ENCODE assay signal across 1 cellular context in the genomic region with DNA sequence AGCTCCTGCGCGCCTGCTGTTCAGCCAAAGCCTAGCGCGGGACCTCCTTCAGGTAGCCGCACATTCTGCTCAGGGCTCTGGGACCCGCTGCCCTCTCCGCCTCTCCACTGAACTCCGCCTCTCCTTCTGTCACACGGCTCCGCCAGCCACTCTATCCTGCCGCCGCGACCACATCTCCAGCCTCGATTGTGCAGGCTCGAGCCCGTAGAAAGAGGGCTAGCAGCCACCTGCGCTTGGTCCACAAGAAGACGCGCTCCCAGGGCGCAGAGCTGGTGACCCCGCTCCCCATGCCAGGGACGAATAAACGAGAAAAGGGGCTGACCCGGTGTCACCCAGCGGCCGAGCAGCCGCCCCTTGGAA.
TF ChIP-seq lines count a peak whose summit lies in the region.

No MANE protein-coding gene starts in this region.

TF ChIP-seq in liver, 16 proteins besides CTCF, POLR2A, EP300 and RAD21 (continued from another document):
- TF ChIP-seq, protein P1, sequence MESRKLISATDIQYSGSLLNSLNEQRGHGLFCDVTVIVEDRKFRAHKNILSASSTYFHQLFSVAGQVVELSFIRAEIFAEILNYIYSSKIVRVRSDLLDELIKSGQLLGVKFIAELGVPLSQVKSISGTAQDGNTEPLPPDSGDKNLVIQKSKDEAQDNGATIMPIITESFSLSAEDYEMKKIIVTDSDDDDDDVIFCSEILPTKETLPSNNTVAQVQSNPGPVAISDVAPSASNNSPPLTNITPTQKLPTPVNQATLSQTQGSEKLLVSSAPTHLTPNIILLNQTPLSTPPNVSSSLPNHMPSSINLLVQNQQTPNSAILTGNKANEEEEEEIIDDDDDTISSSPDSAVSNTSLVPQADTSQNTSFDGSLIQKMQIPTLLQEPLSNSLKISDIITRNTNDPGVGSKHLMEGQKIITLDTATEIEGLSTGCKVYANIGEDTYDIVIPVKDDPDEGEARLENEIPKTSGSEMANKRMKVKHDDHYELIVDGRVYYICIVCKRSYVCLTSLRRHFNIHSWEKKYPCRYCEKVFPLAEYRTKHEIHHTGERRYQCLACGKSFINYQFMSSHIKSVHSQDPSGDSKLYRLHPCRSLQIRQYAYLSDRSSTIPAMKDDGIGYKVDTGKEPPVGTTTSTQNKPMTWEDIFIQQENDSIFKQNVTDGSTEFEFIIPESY (IDR thresholded peaks at IDR 0.05): no peak
- TF ChIP-seq FOXA2 (IDR thresholded peaks at IDR 0.05): no peak
